In genomic region chr7:23184709-23185354, GRCh38 we compare ENCODE assay signal across 10 cellular contexts. TPM values are rescaled to one million over a fixed set of nuclear protein-coding genes. Genes with fewer than 3 reads are reported as not detected.
DNase-seq lines count a peak whose midpoint lies in the region; ATAC-seq, FAIRE-seq and TF ChIP-seq lines count a peak whose summit lies in the region.
"Had no signal": no experiment of that assay in that cellular context is flagged by ENCODE, and none has a peak within 500 bp of the region (broad histone marks: within the 10 kb centered on the region; RNA-seq: fewer than 3 reads in every experiment).

No MANE protein-coding gene starts in this region.

- H3K27me3 ChIP-seq in esophagus squamous epithelium, result no peaks in the 10 kb centered on the region
- no peaks in the 10 kb centered on the region for H3K27me3 ChIP-seq in gastrocnemius medialis

- H3K36me3 Mint-ChIP-seq in HFFc6 (ENCODE audit: low read depth), result peaks cover 12% of the 10 kb centered on the region
- H3K36me3 Mint-ChIP-seq in mesothelial cell of epicardium, result peaks cover 10% of the 10 kb centered on the region

- DNase-seq in D721Med (ENCODE audit: insufficient read length, low spot score) (no peak), HFFc6 (peak; percentile 65), RPMI8226 (peak; percentile 28), esophagus squamous epithelium (lab: John Stamatoyannopoulos, UW) (no peak), gastrocnemius medialis (no peak), mesothelial cell of epicardium (ENCODE audit: low spot score in 2 of 2, unreplicated experiment in 2 of 2) (no peak)
- no peak for DNase-seq in activated CD8-positive, alpha-beta memory T cell treated with anti-CD3 and anti-CD28 coated beads, Interleukin-2, amount 50 U/mL, for 48 hours

- TF ChIP-seq POLR2A in esophagus squamous epithelium (IDR thresholded peaks at IDR 0.05), result no peak
- TF ChIP-seq POLR2A in gastrocnemius medialis (IDR thresholded peaks at IDR 0.05), result no peak

- WGBS in esophagus squamous epithelium, 2 donors, result 52 to 63% methylated on average over 4 of the region's 4 CpGs

- H3K4me1 ChIP-seq in esophagus squamous epithelium (peaks cover 12 to 57% (median 18%) of the 10 kb centered on the region in 3 donors), gastrocnemius medialis (peaks cover 22 to 24% of the 10 kb centered on the region in 2 donors)

- peak; percentile 59 for TF ChIP-seq CTCF in D721Med (IDR thresholded peaks at IDR 0.05; ENCODE audit: insufficient read depth, missing control alignments)
- peak; percentile 79 for TF ChIP-seq CTCF in HFFc6 (IDR thresholded peaks at IDR 0.05)
- TF ChIP-seq CTCF in esophagus squamous epithelium (IDR thresholded peaks at IDR 0.05), result peak in 5 of 6 experiments; percentile 20 to 61 (median 45)
- peak in 3 of 5 experiments; percentile 24 to 44 (median 29) for TF ChIP-seq CTCF in gastrocnemius medialis (IDR thresholded peaks at IDR 0.05 in 4 of 5, conservative IDR thresholded peaks at IDR 0.05 in 1 of 5)
- no peak for TF ChIP-seq CTCF in mesothelial cell of epicardium (IDR thresholded peaks at IDR 0.05; ENCODE audit: unreplicated experiment)

- H3K27ac ChIP-seq in esophagus squamous epithelium (no peak overlapping the region), gastrocnemius medialis (no peak overlapping the region)

- H3K4me3 ChIP-seq in esophagus squamous epithelium, result no peak overlapping the region
- no peak overlapping the region for H3K4me3 ChIP-seq in gastrocnemius medialis

- H3K9me3 Mint-ChIP-seq in HFFc6 (no peaks in the 10 kb centered on the region; the same call in 1 of the 2 replicates), mesothelial cell of epicardium (no peaks in the 10 kb centered on the region)

- H3K27ac Mint-ChIP-seq in HFFc6, result peak overlapping the region; percentile 13; the same call in 1 of the 2 replicates
- H3K27ac Mint-ChIP-seq in mesothelial cell of epicardium, result no peak overlapping the region

- H3K4me1 Mint-ChIP-seq in HFFc6 (ENCODE audit: low read depth) (peaks cover 42% of the 10 kb centered on the region), mesothelial cell of epicardium (peaks cover 22% of the 10 kb centered on the region)

- H3K9me3 ChIP-seq in esophagus squamous epithelium (no peaks in the 10 kb centered on the region), gastrocnemius medialis (no peaks in the 10 kb centered on the region)

- FAIRE-seq in D721Med (lab: Jason Lieb, UNC), result no peak
- FAIRE-seq: TTC549 had no signal

- H3K4me3 Mint-ChIP-seq in HFFc6 (no peak overlapping the region), mesothelial cell of epicardium (no peak overlapping the region)

- H3K36me3 ChIP-seq in esophagus squamous epithelium (peaks cover 9 to 47% (median 10%) of the 10 kb centered on the region in 3 donors), gastrocnemius medialis (peaks cover 0 to 40% of the 10 kb centered on the region in 2 donors)

- no peak for ATAC-seq in gastrocnemius medialis
- ATAC-seq in HG03520 (IDR thresholded peaks at IDR 0.05; ENCODE audit: unreplicated experiment), result no peak
- ATAC-seq: right cardiac atrium had no signal

- H3K27me3 Mint-ChIP-seq in HFFc6 (ENCODE audit: insufficient read depth) (peaks cover 5% of the 10 kb centered on the region; the same call in 1 of the 2 replicates), mesothelial cell of epicardium (ENCODE audit: low read depth) (no peaks in the 10 kb centered on the region)

- intact Hi-C loops in esophagus squamous epithelium (cut with DNase I) (loop anchor here (10.0 kb wide), 1 partner anchor 70 kb away; no protein-coding TSS in a partner anchor), gastrocnemius medialis (cut with DNase I; ENCODE audit: low total_unique reads) (loop anchor here (5.0 to 10.0 kb wide), 4 partner anchors 77 to 1758 kb away; partner anchors contain the start of genes SP4 and TRA2A)

- in situ Hi-C loops in gastrocnemius medialis (cut with MboI; ENCODE audit: low sequenced_read_pairs in 4 of 4), result loop anchor here in 3 of 4 donors (5.0 to 10.0 kb wide), 3 partner anchors 80 to 83 kb away; partner anchors contain the start of gene KLHL7 (in 1 of the 3)

RNA-seq across cellular contexts. Expression of gene NUP42, which starts 3.0 kb away (rescaled TPM):
- total RNA-seq in HFFc6 (2021; fragmentation: NEBNext Ultra II Directional; extraction: Animal tissue kit (Norgen Biotek cat#: 25700)), result 10 to 100 TPM; 13.5 to 19.9 (median 19.1) TPM
- 10 to 100 TPM; 15.5 to 34.3 (median 29.1) TPM for total RNA-seq in esophagus squamous epithelium
- 10 to 100 TPM; 10.0 to 38.6 (median 15.6) TPM for total RNA-seq in gastrocnemius medialis
- total RNA-seq in mesothelial cell of epicardium, result 44.1 to 48.5 TPM (median 45.8 TPM) in 3 replicates

Comparison
In these comparisons a context has a peak if more than half of its experiments do, and no peak if none do; other contexts are left out.
1. DNase-seq: peak in HFFc6 (single experiment) and RPMI8226 (single experiment); none in D721Med (single experiment), esophagus squamous epithelium (single experiment), gastrocnemius medialis (0 of 2), activated CD8-positive, alpha-beta memory T cell treated with anti-CD3 and anti-CD28 coated beads, Interleukin-2, amount 50 U/mL, for 48 hours (single experiment) and mesothelial cell of epicardium (0 of 2).